Comparison of ENCODE assay signal across 8 cellular contexts in genomic region chrX:119791437-119792231, GRCh38. TPM values are rescaled to one million over a fixed set of nuclear protein-coding genes. Genes with fewer than 3 reads are reported as not detected.
A peak's percentile ranks its signal among the peaks of the same experiment; 100 is the strongest.
DNase-seq lines count a peak whose midpoint lies in the region; ATAC-seq and TF ChIP-seq lines count a peak whose summit lies in the region.

Gene RPL39 (minus strand): TSS chrX:119791630. CDS start chrX:119791576, 54 bp downstream.

- H3K27me3 ChIP-seq in thoracic aorta (replicated peaks; ENCODE audit: insufficient read depth), result no peaks in the 10 kb centered on the region

- H3K9me3 ChIP-seq in thoracic aorta, result no peaks in the 10 kb centered on the region

- peak within 1 kb of the TSS; percentile 97 for H3K27ac Mint-ChIP-seq in activated naive CD8-positive, alpha-beta T cell
- peak within 1 kb of the TSS; percentile 96 for H3K27ac Mint-ChIP-seq in osteocyte (ENCODE audit: unreplicated experiment)

- H3K36me3 ChIP-seq in thoracic aorta, result peaks cover 8% of the 10 kb centered on the region

- ATAC-seq in HG02678 (IDR thresholded peaks at IDR 0.05; ENCODE audit: unreplicated experiment), result peak; percentile 93
- peak; percentile 97 for ATAC-seq in thoracic aorta (ENCODE audit: insufficient number of reproducible peaks, low FRiP score, low read depth)

- peak within 1 kb of the TSS; percentile 86 to 96 for H3K27ac ChIP-seq in thoracic aorta

- no peak for TF ChIP-seq CTCF in GM12864 (IDR thresholded peaks at IDR 0.05; ENCODE audit: low read depth, low read length, missing control alignments)
- TF ChIP-seq CTCF in osteocyte (IDR thresholded peaks at IDR 0.05), result no peak
- TF ChIP-seq CTCF in thoracic aorta (IDR thresholded peaks at IDR 0.05), result no peak

- H3K4me3 Mint-ChIP-seq in activated naive CD8-positive, alpha-beta T cell, result peak within 1 kb of the TSS; percentile 95
- peak within 1 kb of the TSS; percentile 89 for H3K4me3 Mint-ChIP-seq in osteocyte (ENCODE audit: unreplicated experiment)

- no peaks in the 10 kb centered on the region for H3K9me3 Mint-ChIP-seq in activated naive CD8-positive, alpha-beta T cell (ENCODE audit: low read depth)
- H3K9me3 Mint-ChIP-seq in osteocyte (ENCODE audit: unreplicated experiment), result no peaks in the 10 kb centered on the region

- no peaks in the 10 kb centered on the region for H3K36me3 Mint-ChIP-seq in activated naive CD8-positive, alpha-beta T cell
- peaks cover 6% of the 10 kb centered on the region for H3K36me3 Mint-ChIP-seq in osteocyte (ENCODE audit: unreplicated experiment)

- peaks cover 3 to 20% of the 10 kb centered on the region in 2 donors for H3K4me1 ChIP-seq in thoracic aorta (ENCODE audit: control insufficient read depth in 1 of 2, low read depth in 2 of 2)

- H3K4me3 ChIP-seq in GM12864 (ENCODE audit: low read depth, low read length), result peak within 1 kb of the TSS; percentile 88
- H3K4me3 ChIP-seq in thoracic aorta, result peak within 1 kb of the TSS; percentile 89

- peaks cover 12% of the 10 kb centered on the region for H3K4me1 Mint-ChIP-seq in activated naive CD8-positive, alpha-beta T cell (ENCODE audit: low read depth)
- peaks cover 31% of the 10 kb centered on the region for H3K4me1 Mint-ChIP-seq in osteocyte (ENCODE audit: unreplicated experiment)

- H3K27me3 Mint-ChIP-seq in activated naive CD8-positive, alpha-beta T cell, result no peaks in the 10 kb centered on the region
- H3K27me3 Mint-ChIP-seq in osteocyte (ENCODE audit: unreplicated experiment), result no peaks in the 10 kb centered on the region

- DNase-seq in GM12864 (ENCODE audit: low read depth), result peak; percentile 66
- DNase-seq in NCI-H1105 treated with DMSO at 0.1 percent for 48 hours (lab: John Stamatoyannopoulos, UW), result peak; percentile 86
- DNase-seq in SKM-1 treated with dmso at 0.1 percent for 144 hours (lab: John Stamatoyannopoulos, UW; ENCODE audit: unreplicated experiment), result peak; percentile 84
- DNase-seq in glomerular visceral epithelial cell (ENCODE audit: extremely low spot score), result peak; percentile 85
- peak; percentile 89 for DNase-seq in osteocyte (ENCODE audit: extremely low spot score, unreplicated experiment)
- DNase-seq in thoracic aorta (ENCODE audit: low spot score), result peak; percentile 15

RNA-seq across cellular contexts. Expression of gene RPL39, which starts in this region (rescaled TPM):
- total RNA-seq in osteocyte (1,616 and 1,617 TPM in 2 replicates), thoracic aorta (1,000 to 10,000 TPM in 1 of 2 donors, 100 to 1,000 TPM in 1; 889 to 1,700 TPM)

Comparison
In these comparisons a context has a peak if more than half of its experiments do, and no peak if none do; other contexts are left out.
1. Peak in every context shown above with its lines: DNase-seq, ATAC-seq, H3K4me3 ChIP-seq and H3K27ac ChIP-seq.
2. DNase-seq: peak in every context shown above with its lines; median percentile 89 in osteocyte; 86 in NCI-H1105 treated with DMSO at 0.1 percent for 48 hours; 85 in glomerular visceral epithelial cell; 84 in SKM-1 treated with dmso at 0.1 percent for 144 hours; 66 in GM12864; 15 in thoracic aorta.